ENCODE assay signal across 36 cellular contexts in genomic region chr20:47802975-47803374, GRCh38.
"Had no signal": no experiment of that assay in that cellular context is flagged by ENCODE, and none has a peak within 500 bp of the region (broad histone marks: within the 10 kb centered on the region; RNA-seq: fewer than 3 reads in every experiment).

No MANE protein-coding gene starts in this region.

- ATAC-seq: activated CD8-positive, alpha-beta T cell treated with anti-CD3 and anti-CD28 coated beads for 36 hours; activated T-cell treated with anti-CD3 and anti-CD28 coated beads, Interleukin-2, amount 50 U/mL, for 72 hours; activated T-helper 17 cell treated with anti-CD3 and anti-CD28 coated beads, Interleukin-2, amount 50 U/mL, for 72 hours; body of pancreas; PC-3; Right ventricle myocardium inferior had no signal

- H3K27ac Mint-ChIP-seq: activated CD4-positive, alpha-beta T cell treated with anti-CD3 and anti-CD28 coated beads, Interleukin-2, amount 10 ng/mL, durations not matched to agents 24 days and 14 days; activated CD8-positive, alpha-beta T cell treated with anti-CD3 and anti-CD28 coated beads for 36 hours; activated naive CD8-positive, alpha-beta T cell treated with anti-CD3 and anti-CD28 coated beads, Interleukin-2, amount 10 ng/mL, durations not matched to agents 7 days and 5 days; activated T-cell treated with anti-CD3 and anti-CD28 coated beads, Interleukin-2, amount 50 U/mL, for 72 hours; activated T-helper 17 cell treated with anti-CD3 and anti-CD28 coated beads, Interleukin-2, amount 50 U/mL, for 72 hours had no signal

- H3K36me3 Mint-ChIP-seq: activated naive CD8-positive, alpha-beta T cell treated with anti-CD3 and anti-CD28 coated beads, Interleukin-2, amount 10 ng/mL, durations not matched to agents 7 days and 5 days had no signal

- H3K9me3 ChIP-seq: adrenal gland, body of pancreas, breast epithelium, MG63, Peyer's patch had no signal

- DNase-seq: activated CD4-positive, alpha-beta T cell treated with anti-CD3 and anti-CD28 coated beads, Interleukin-2, amount 10 ng/mL, durations not matched to agents 24 days and 14 days; activated CD4-positive, alpha-beta T cell treated with anti-CD3 and anti-CD28 coated beads, Interleukin-2, amount 50 U/mL, for 4 hours; activated CD8-positive, alpha-beta T cell treated with anti-CD3 and anti-CD28 coated beads for 36 hours; activated effector memory CD4-positive, alpha-beta T cell treated with anti-CD3 and anti-CD28 coated beads, Interleukin-2, amount 50 U/mL, for 16 hours; activated naive CD4-positive, alpha-beta T cell; activated naive CD4-positive, alpha-beta T cell treated with anti-CD3 and anti-CD28 coated beads, Interleukin-2, amount 50 U/mL, for 16 hours; activated naive CD8-positive, alpha-beta T cell treated with anti-CD3 and anti-CD28 coated beads, Interleukin-2, amount 10 ng/mL, durations not matched to agents 7 days and 5 days; activated T-cell treated with anti-CD3 and anti-CD28 coated beads, Interleukin-2, amount 50 U/mL, for 1 hour; activated T-cell treated with anti-CD3 and anti-CD28 coated beads, Interleukin-2, amount 50 U/mL, for 72 hours; adrenal gland; body of pancreas; Kasumi-1; KG1; MG63; NCI-H1048; NCI-H1105 treated with DMSO at 0.1 percent for 48 hours; NCI-H1436; NCI-H1694; NCI-H1930; NCI-H2081 treated with DMSO at 0.1 percent for 48 hours; NCI-H345; NCI-H510A; NCI-H526; NCI-H748 treated with DMSO at 0.1 percent for 48 hours; NK-92 treated with Interleukin-12 subunit alpha and Interleukin-12 subunit beta, amount 100 ng/mL, for 24 hours; PC-3; Peyer's patch; SW 1271; T-helper 1 cell; T-helper 2 cell; T1000; WERI-Rb-1 had no signal

- H3K4me3 Mint-ChIP-seq: activated CD4-positive, alpha-beta T cell treated with anti-CD3 and anti-CD28 coated beads, Interleukin-2, amount 10 ng/mL, durations not matched to agents 24 days and 14 days; activated CD8-positive, alpha-beta T cell treated with anti-CD3 and anti-CD28 coated beads for 36 hours; activated naive CD8-positive, alpha-beta T cell treated with anti-CD3 and anti-CD28 coated beads, Interleukin-2, amount 10 ng/mL, durations not matched to agents 7 days and 5 days; activated T-cell treated with anti-CD3 and anti-CD28 coated beads, Interleukin-2, amount 50 U/mL, for 72 hours; activated T-helper 17 cell treated with anti-CD3 and anti-CD28 coated beads, Interleukin-2, amount 50 U/mL, for 72 hours had no signal

- H3K9me3 Mint-ChIP-seq: activated CD4-positive, alpha-beta T cell treated with anti-CD3 and anti-CD28 coated beads, Interleukin-2, amount 10 ng/mL, durations not matched to agents 24 days and 14 days; activated CD8-positive, alpha-beta T cell treated with anti-CD3 and anti-CD28 coated beads for 36 hours; activated naive CD8-positive, alpha-beta T cell treated with anti-CD3 and anti-CD28 coated beads, Interleukin-2, amount 10 ng/mL, durations not matched to agents 7 days and 5 days; activated T-cell treated with anti-CD3 and anti-CD28 coated beads, Interleukin-2, amount 50 U/mL, for 72 hours; activated T-helper 17 cell treated with anti-CD3 and anti-CD28 coated beads, Interleukin-2, amount 50 U/mL, for 72 hours had no signal

- H3K27me3 ChIP-seq: body of pancreas, Peyer's patch had no signal

- H3K36me3 ChIP-seq: adrenal gland, breast epithelium, MG63, Peyer's patch, WERI-Rb-1 had no signal

- H3K4me1 ChIP-seq: adrenal gland, body of pancreas, breast epithelium, Peyer's patch had no signal

- FAIRE-seq: astrocyte had no signal

- H3K27me3 Mint-ChIP-seq: activated CD4-positive, alpha-beta T cell treated with anti-CD3 and anti-CD28 coated beads, Interleukin-2, amount 10 ng/mL, durations not matched to agents 24 days and 14 days had no signal

- H3K4me1 Mint-ChIP-seq: activated CD4-positive, alpha-beta T cell treated with anti-CD3 and anti-CD28 coated beads, Interleukin-2, amount 10 ng/mL, durations not matched to agents 24 days and 14 days; activated naive CD8-positive, alpha-beta T cell treated with anti-CD3 and anti-CD28 coated beads, Interleukin-2, amount 10 ng/mL, durations not matched to agents 7 days and 5 days; activated T-helper 17 cell treated with anti-CD3 and anti-CD28 coated beads, Interleukin-2, amount 50 U/mL, for 72 hours had no signal

- H3K4me3 ChIP-seq: adrenal gland, body of pancreas, breast epithelium, MG63, Peyer's patch had no signal

- H3K27ac ChIP-seq: adrenal gland, body of pancreas, breast epithelium, Peyer's patch, WERI-Rb-1 had no signal
